Comparison of ENCODE assay signal across 8 cellular contexts in genomic region chr1:160795951-160796383, GRCh38. TPM values are rescaled to one million over a fixed set of nuclear protein-coding genes. Genes with fewer than 3 reads are reported as not detected.
DNase-seq lines count a peak whose midpoint lies in the region; ATAC-seq lines count a peak whose summit lies in the region.

TSS of gene LY9 (plus strand) at chr1:160796174. CDS start at chr1:160796188, 14 bp downstream.

- CTCF ChIA-PET in activated CD8-positive, alpha-beta memory T cell treated with anti-CD3 and anti-CD28 coated beads, Interleukin-2, amount 10 ng/mL, durations not matched to agents 7 days and 5 days (lab: Charles Lee), result interaction anchor here (0.5 to 13.3 kb wide), 18 partner anchors 11 to 949 kb away, joined by 3 to 133 read pairs (median 4); partner anchors contain the start of genes CD244 and ITLN2

- H3K27ac Mint-ChIP-seq in activated CD8-positive, alpha-beta memory T cell treated with anti-CD3 and anti-CD28 coated beads, Interleukin-2, amount 10 ng/mL, durations not matched to agents 7 days and 5 days, result peak within 1 kb of the TSS; percentile 89
- peak within 1 kb of the TSS; percentile 65 to 88 for H3K27ac Mint-ChIP-seq in natural killer cell treated with Interleukin-12 subunit alpha and Interleukin-12 subunit beta and Interleukin-15 and Interleukin-18, amount 100 ng/mL, for 72 hours

- peak; percentile 74 for ATAC-seq in HG03469 (IDR thresholded peaks at IDR 0.05; ENCODE audit: unreplicated experiment)
- ATAC-seq in activated CD8-positive, alpha-beta memory T cell treated with anti-CD3 and anti-CD28 coated beads, Interleukin-2, amount 10 ng/mL, durations not matched to agents 7 days and 5 days, result peak; percentile 92
- ATAC-seq in natural killer cell treated with Interleukin-12 subunit alpha and Interleukin-12 subunit beta and Interleukin-15 and Interleukin-18, amount 100 ng/mL, for 72 hours, result peak; percentile 90 to 95

- no peaks in the 10 kb centered on the region for H3K9me3 Mint-ChIP-seq in activated CD8-positive, alpha-beta memory T cell treated with anti-CD3 and anti-CD28 coated beads, Interleukin-2, amount 10 ng/mL, durations not matched to agents 7 days and 5 days (ENCODE audit: low read depth)
- no peaks in the 10 kb centered on the region for H3K9me3 Mint-ChIP-seq in natural killer cell treated with Interleukin-12 subunit alpha and Interleukin-12 subunit beta and Interleukin-15 and Interleukin-18, amount 100 ng/mL, for 72 hours

- H3K36me3 Mint-ChIP-seq in activated CD8-positive, alpha-beta memory T cell treated with anti-CD3 and anti-CD28 coated beads, Interleukin-2, amount 10 ng/mL, durations not matched to agents 7 days and 5 days, result peaks cover 8% of the 10 kb centered on the region
- no peaks in the 10 kb centered on the region for H3K36me3 Mint-ChIP-seq in natural killer cell treated with Interleukin-12 subunit alpha and Interleukin-12 subunit beta and Interleukin-15 and Interleukin-18, amount 100 ng/mL, for 72 hours

- H3K4me3 Mint-ChIP-seq in activated CD8-positive, alpha-beta memory T cell treated with anti-CD3 and anti-CD28 coated beads, Interleukin-2, amount 10 ng/mL, durations not matched to agents 7 days and 5 days, result peak within 1 kb of the TSS; percentile 74
- H3K4me3 Mint-ChIP-seq in natural killer cell treated with Interleukin-12 subunit alpha and Interleukin-12 subunit beta and Interleukin-15 and Interleukin-18, amount 100 ng/mL, for 72 hours, result peak within 1 kb of the TSS; percentile 81

- H3K4me1 Mint-ChIP-seq in activated CD8-positive, alpha-beta memory T cell treated with anti-CD3 and anti-CD28 coated beads, Interleukin-2, amount 10 ng/mL, durations not matched to agents 7 days and 5 days, result peaks cover 59% of the 10 kb centered on the region
- H3K4me1 Mint-ChIP-seq in natural killer cell treated with Interleukin-12 subunit alpha and Interleukin-12 subunit beta and Interleukin-15 and Interleukin-18, amount 100 ng/mL, for 72 hours (ENCODE audit: low read depth in 2 of 2), result peaks cover 63 to 66% of the 10 kb centered on the region in 2 donors

- H3K27me3 Mint-ChIP-seq in activated CD8-positive, alpha-beta memory T cell treated with anti-CD3 and anti-CD28 coated beads, Interleukin-2, amount 10 ng/mL, durations not matched to agents 7 days and 5 days, result peaks cover 27% of the 10 kb centered on the region
- no peaks in the 10 kb centered on the region for H3K27me3 Mint-ChIP-seq in natural killer cell treated with Interleukin-12 subunit alpha and Interleukin-12 subunit beta and Interleukin-15 and Interleukin-18, amount 100 ng/mL, for 72 hours

- DNase-seq in activated gamma-delta T cell treated with Interleukin-2 at 50 U/mL for 16 hours, result peak; percentile 81
- no peak for DNase-seq in activated gamma-delta T cell (lab: John Stamatoyannopoulos, UW)
- peak; percentile 93 for DNase-seq in activated CD8-positive, alpha-beta memory T cell treated with anti-CD3 and anti-CD28 coated beads, Interleukin-2, amount 10 ng/mL, durations not matched to agents 7 days and 5 days
- peak; percentile 83 for DNase-seq in natural killer cell treated with Interleukin-12 subunit alpha and Interleukin-12 subunit beta and Interleukin-15 and Interleukin-18, amount 100 ng/mL, for 72 hours (ENCODE audit: low spot score)
- no peak for DNase-seq in inferior parietal cortex (ENCODE audit: extremely low spot score)
- no peak for DNase-seq in hypothalamus (lab: John Stamatoyannopoulos, UW)
- DNase-seq in SK-N-DZ (ENCODE audit: low spot score), result no peak

RNA-seq across cellular contexts. Expression of gene LY9, which starts in this region (rescaled TPM):
- 1 to 10 TPM; 1.3 to 8.0 TPM for total RNA-seq in activated CD8-positive, alpha-beta memory T cell treated with anti-CD3 and anti-CD28 coated beads, Interleukin-2, amount 10 ng/mL, durations not matched to agents 7 days and 5 days
- total RNA-seq in natural killer cell treated with Interleukin-12 subunit alpha and Interleukin-12 subunit beta and Interleukin-15 and Interleukin-18, amount 100 ng/mL, for 72 hours, result 1 to 10 TPM in 1 of 2 donors, under 1 TPM in 1; 0.92 to 1.2 TPM
- polyA plus RNA-seq in SK-N-DZ (2014; cell fraction: cytosol; rRNA removed), result not detected in 2 replicates
- not detected in 2 replicates for polyA plus RNA-seq in SK-N-DZ (2014; cell fraction: nucleus; rRNA removed)

Comparison
In these comparisons a context has a peak if more than half of its experiments do, and no peak if none do; other contexts are left out.
1. DNase-seq: peak in activated gamma-delta T cell treated with Interleukin-2 at 50 U/mL for 16 hours (single experiment), activated CD8-positive, alpha-beta memory T cell treated with anti-CD3 and anti-CD28 coated beads, Interleukin-2, amount 10 ng/mL, durations not matched to agents 7 days and 5 days (single experiment) and natural killer cell treated with Interleukin-12 subunit alpha and Interleukin-12 subunit beta and Interleukin-15 and Interleukin-18, amount 100 ng/mL, for 72 hours (single experiment); none in activated gamma-delta T cell (single experiment), inferior parietal cortex (single experiment), hypothalamus (0 of 51) and SK-N-DZ (single experiment).
2. Peak in every context shown above with its lines, with median percentiles within 50 percentile points of each other: ATAC-seq.